22 cellular contexts compared by ENCODE assay signal in genomic region chr4:7252051-7252450, GRCh38.
"Had no signal": no experiment of that assay in that cellular context is flagged by ENCODE, and none has a peak within 500 bp of the region (broad histone marks: within the 10 kb centered on the region; RNA-seq: fewer than 3 reads in every experiment).

No MANE protein-coding gene starts in this region.

- ATAC-seq: left ventricle myocardium superior; lower lobe of right lung; natural killer cell; right lobe of liver; stimulated activated naive CD8-positive, alpha-beta T cell treated with anti-CD3 and anti-CD28 coated beads, Interleukin-15, amount 100 ng/mL, for 72 hours had no signal

- DNase-seq: cortex of kidney; effector CD4-positive, alpha-beta T cell; hypothalamus; immature natural killer cell; islet precursor cell; left ventricle myocardium superior; lower lobe of right lung; natural killer cell; right lobe of liver; small intestine; stimulated activated CD4-positive, alpha-beta T cell treated with anti-CD3 and anti-CD28 coated beads, Interleukin-12 subunit alpha, Interleukin-12 subunit beta, amount 100 ng/mL, for 4 hours; stimulated activated CD4-positive, alpha-beta T cell treated with anti-CD3 and anti-CD28 coated beads, Interleukin-1b, Interleukin-23, amount 100 ng/mL, for 48 hours; stimulated activated CD4-positive, alpha-beta T cell treated with anti-CD3 and anti-CD28 coated beads, Interleukin-4, amount 100 ng/mL, for 1 hour; stimulated activated CD8-positive, alpha-beta memory T cell treated with anti-CD3 and anti-CD28 coated beads, Interleukin-4, amount 100 ng/mL, for 48 hours; stimulated activated naive CD4-positive, alpha-beta T cell; stimulated activated naive CD8-positive, alpha-beta T cell treated with anti-CD3 and anti-CD28 coated beads, Interleukin-15, amount 100 ng/mL, for 72 hours; thyroid gland; trophoblast cell had no signal

- H3K27ac ChIP-seq: lower lobe of right lung, parathyroid adenoma, right lobe of liver, suprapubic skin, thyroid gland had no signal

- H3K27me3 ChIP-seq: right lobe of liver, suprapubic skin, thyroid gland had no signal

- H3K36me3 Mint-ChIP-seq: immature natural killer cell, natural killer cell had no signal

- H3K9me3 ChIP-seq: lower lobe of right lung, right lobe of liver, suprapubic skin, thyroid gland had no signal

- H3K4me3 Mint-ChIP-seq: immature natural killer cell; natural killer cell; neural crest cell; stimulated activated naive CD8-positive, alpha-beta T cell treated with anti-CD3 and anti-CD28 coated beads, Interleukin-15, amount 100 ng/mL, for 72 hours had no signal

- H3K4me1 ChIP-seq: lower lobe of right lung, parathyroid adenoma, right lobe of liver had no signal

- H3K36me3 ChIP-seq: lower lobe of right lung, right lobe of liver, suprapubic skin, thyroid gland had no signal

- H3K9ac ChIP-seq: parathyroid adenoma had no signal

- H3K9me3 Mint-ChIP-seq: immature natural killer cell, natural killer cell, neural crest cell had no signal

- H3K4me3 ChIP-seq: lower lobe of right lung, right lobe of liver, suprapubic skin, thyroid gland had no signal

- H3K4me1 Mint-ChIP-seq: immature natural killer cell; natural killer cell; stimulated activated naive CD8-positive, alpha-beta T cell treated with anti-CD3 and anti-CD28 coated beads, Interleukin-15, amount 100 ng/mL, for 72 hours had no signal

- H3K27ac Mint-ChIP-seq: natural killer cell; progenitor cell of endocrine pancreas; stimulated activated naive CD8-positive, alpha-beta T cell treated with anti-CD3 and anti-CD28 coated beads, Interleukin-15, amount 100 ng/mL, for 72 hours had no signal
